19 cellular contexts compared by ENCODE assay signal in genomic region chr5:140573683-140574082, GRCh38.
"Had no signal": no experiment of that assay in that cellular context is flagged by ENCODE, and none has a peak within 500 bp of the region (broad histone marks: within the 10 kb centered on the region; RNA-seq: fewer than 3 reads in every experiment).

No MANE protein-coding gene starts in this region.

- H3K4me1 ChIP-seq: neural progenitor cell had no signal

- H3K9me3 ChIP-seq: suprapubic skin had no signal

- H2AFZ ChIP-seq: hepatocyte, neural progenitor cell had no signal

- H3K79me2 ChIP-seq: hepatocyte had no signal

- H3K27ac ChIP-seq: hepatocyte, neural progenitor cell, suprapubic skin had no signal

- DNase-seq: activated B cell treated with CpG ODN at 0.5 μM for 24 hours; activated CD4-positive, alpha-beta memory T cell treated with anti-CD3 and anti-CD28 coated beads, Interleukin-2, amount 10 ng/mL, durations not matched to agents 7 days and 5 days; activated CD4-positive, alpha-beta T cell treated with anti-CD3 and anti-CD28 coated beads for 4 hours; activated naive CD4-positive, alpha-beta T cell treated with anti-CD3 and anti-CD28 coated beads, Interleukin-2, amount 10 ng/mL, durations not matched to agents 7 days and 5 days; activated naive CD8-positive, alpha-beta T cell treated with anti-CD3 and anti-CD28 coated beads, Interleukin-2, amount 50 U/mL, for 24 hours; activated T-cell treated with anti-CD3 and anti-CD28 coated beads, Interleukin-2, amount 50 U/mL, for 24 hours; aorta; cerebellar nuclear complex; cortex of kidney; effector CD8-positive, alpha-beta T cell; left colon; stimulated activated CD4-positive, alpha-beta T cell treated with anti-CD3 and anti-CD28 coated beads, Interleukin-15, amount 100 ng/mL, for 24 hours; stimulated activated CD4-positive, alpha-beta T cell treated with anti-CD3 and anti-CD28 coated beads, Interleukin-2, amount 100 ng/mL, for 48 hours; stimulated activated naive CD8-positive, alpha-beta T cell treated with anti-CD3 and anti-CD28 coated beads, Interleukin-15, amount 100 ng/mL, for 72 hours; T-helper 1 cell; T-helper 9 cell had no signal

- ATAC-seq: activated naive CD8-positive, alpha-beta T cell treated with anti-CD3 and anti-CD28 coated beads, Interleukin-2, amount 50 U/mL, for 24 hours; stimulated activated naive CD8-positive, alpha-beta T cell treated with anti-CD3 and anti-CD28 coated beads, Interleukin-15, amount 100 ng/mL, for 72 hours had no signal

- H3K9ac ChIP-seq: neural progenitor cell had no signal

- H3K4me3 ChIP-seq: hepatocyte, neural progenitor cell, suprapubic skin had no signal

- H3K27me3 ChIP-seq: hepatocyte, neural progenitor cell, suprapubic skin had no signal

- H3K4me2 ChIP-seq: hepatocyte, neural progenitor cell had no signal

- H3K36me3 ChIP-seq: neural progenitor cell had no signal
